Comparison of ENCODE assay signal across 16 cellular contexts in the genomic region with DNA sequence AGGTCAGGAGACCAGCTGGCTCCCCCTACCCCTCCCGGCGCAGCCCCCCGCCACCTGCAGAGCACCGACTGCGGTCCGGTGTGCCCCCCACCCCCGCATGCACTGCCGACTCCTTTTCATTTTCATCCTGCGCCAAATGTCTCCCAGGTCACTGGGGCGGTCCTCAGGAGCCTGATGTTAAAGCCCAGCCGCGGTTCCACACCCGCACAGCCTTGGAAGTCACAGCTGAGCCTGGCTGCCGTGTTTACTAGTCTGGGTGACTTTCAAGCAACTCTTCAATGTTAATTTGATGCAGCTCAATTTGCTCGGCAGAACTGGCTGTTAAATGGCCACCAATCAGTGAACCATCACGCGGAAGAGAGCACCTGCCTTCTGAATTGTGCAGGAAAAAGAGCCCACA. TPM values are rescaled to one million over a fixed set of nuclear protein-coding genes. Genes with fewer than 3 reads are reported as not detected.
DNase-seq lines count a peak whose midpoint lies in the region; ATAC-seq and TF ChIP-seq lines count a peak whose summit lies in the region.
"Had no signal": no experiment of that assay in that cellular context is flagged by ENCODE, and none has a peak within 500 bp of the region (broad histone marks: within the 10 kb centered on the region; RNA-seq: fewer than 3 reads in every experiment).

No MANE protein-coding gene starts in this region.

- no peak overlapping the region for H3K4me3 Mint-ChIP-seq in brain
- no peak overlapping the region for H3K4me3 Mint-ChIP-seq in stimulated activated memory B cell treated with anti-CD40 and anti-IgM and Interleukin-4, amounts not matched to agents 10 μg/mL and 1 μg/mL and 100 μg/mL, for 72 hours
- H3K4me3 Mint-ChIP-seq: CD4-positive, alpha-beta memory T cell; HFFc6 had no signal

- TF ChIP-seq POLR2A in spleen (IDR thresholded peaks at IDR 0.05): no peak

- H3K4me3 ChIP-seq in spleen: no peak overlapping the region
- H3K4me3 ChIP-seq: A549, GM12878 had no signal

- no peaks in the 10 kb centered on the region for H3K9me3 ChIP-seq in spleen
- H3K9me3 ChIP-seq: A549, BE2C had no signal

- DNase-seq in NCI-H2227 (lab: John Stamatoyannopoulos, UW; ENCODE audit: unreplicated experiment): peak; percentile 50
- DNase-seq in left kidney (ENCODE audit: low read depth, low spot score): peak; percentile 64
- peak; percentile 61 for DNase-seq in spleen
- DNase-seq in activated naive CD4-positive, alpha-beta T cell treated with anti-CD3 and anti-CD28 coated beads, Interleukin-2, amount 50 U/mL, for 72 hours (ENCODE audit: low spot score in 2 of 2): no peak
- DNase-seq: BE2C; CD4-positive, alpha-beta memory T cell; DMS79; HCEC 1CT; HFFc6 had no signal

- H3K27me3 ChIP-seq in spleen (replicated peaks in 1 of 7): no peaks in the 10 kb centered on the region
- H3K27me3 ChIP-seq: BE2C had no signal

- H3K36me3 Mint-ChIP-seq in brain: peaks cover 32% of the 10 kb centered on the region
- peaks cover 4 to 11% of the 10 kb centered on the region in 2 donors for H3K36me3 Mint-ChIP-seq in activated naive CD4-positive, alpha-beta T cell treated with anti-CD3 and anti-CD28 coated beads, Interleukin-2, amount 50 U/mL, for 72 hours
- H3K36me3 Mint-ChIP-seq in stimulated activated memory B cell treated with anti-CD40 and anti-IgM and Interleukin-4, amounts not matched to agents 10 μg/mL and 1 μg/mL and 100 μg/mL, for 72 hours: peaks cover 28% of the 10 kb centered on the region

- intact Hi-C loops in spleen (cut with DNase I; ENCODE audit: low total_unique reads): no loop called here

- peaks cover 0 to 77% (median 33%) of the 10 kb centered on the region in 6 donors for H3K36me3 ChIP-seq in spleen

- H3K27ac Mint-ChIP-seq in brain: peak overlapping the region; percentile 36 to 93 (median 56)
- H3K27ac Mint-ChIP-seq in activated naive CD4-positive, alpha-beta T cell treated with anti-CD3 and anti-CD28 coated beads, Interleukin-2, amount 50 U/mL, for 72 hours: peak overlapping the region in 1 of 2 donors; percentile 44
- no peak overlapping the region for H3K27ac Mint-ChIP-seq in stimulated activated memory B cell treated with anti-CD40 and anti-IgM and Interleukin-4, amounts not matched to agents 10 μg/mL and 1 μg/mL and 100 μg/mL, for 72 hours
- H3K27ac Mint-ChIP-seq: HFFc6 had no signal

- H3K9me3 Mint-ChIP-seq in brain: no peaks in the 10 kb centered on the region
- no peaks in the 10 kb centered on the region for H3K9me3 Mint-ChIP-seq in activated naive CD4-positive, alpha-beta T cell treated with anti-CD3 and anti-CD28 coated beads, Interleukin-2, amount 50 U/mL, for 72 hours
- H3K9me3 Mint-ChIP-seq in stimulated activated memory B cell treated with anti-CD40 and anti-IgM and Interleukin-4, amounts not matched to agents 10 μg/mL and 1 μg/mL and 100 μg/mL, for 72 hours: no peaks in the 10 kb centered on the region
- H3K9me3 Mint-ChIP-seq: CD4-positive, alpha-beta memory T cell; HFFc6 had no signal

- H3K27me3 Mint-ChIP-seq in brain: no peaks in the 10 kb centered on the region
- H3K27me3 Mint-ChIP-seq in stimulated activated memory B cell treated with anti-CD40 and anti-IgM and Interleukin-4, amounts not matched to agents 10 μg/mL and 1 μg/mL and 100 μg/mL, for 72 hours: no peaks in the 10 kb centered on the region
- H3K27me3 Mint-ChIP-seq: CD4-positive, alpha-beta memory T cell had no signal

- no peak overlapping the region for H3K27ac ChIP-seq in spleen
- H3K27ac ChIP-seq: A549, C4-2B had no signal

- H3K4me1 ChIP-seq in spleen: peaks cover 0 to 12% (median 3%) of the 10 kb centered on the region in 6 donors
- H3K4me1 ChIP-seq: A549, BE2C had no signal

- H3K4me1 Mint-ChIP-seq in brain: peaks cover 27% of the 10 kb centered on the region
- no peaks in the 10 kb centered on the region for H3K4me1 Mint-ChIP-seq in stimulated activated memory B cell treated with anti-CD40 and anti-IgM and Interleukin-4, amounts not matched to agents 10 μg/mL and 1 μg/mL and 100 μg/mL, for 72 hours

- ATAC-seq in activated naive CD4-positive, alpha-beta T cell treated with anti-CD3 and anti-CD28 coated beads, Interleukin-2, amount 50 U/mL, for 72 hours: no peak
- no peak for ATAC-seq in stimulated activated memory B cell treated with anti-CD40 and anti-IgM and Interleukin-4, amounts not matched to agents 10 μg/mL and 1 μg/mL and 100 μg/mL, for 72 hours
- no peak for ATAC-seq in HG03521 (IDR thresholded peaks at IDR 0.05; ENCODE audit: unreplicated experiment)
- ATAC-seq: A549, GM12878, HepG2 had no signal

- 90 to 94% (median 93%) methylated on average over 17 of the region's 17 CpGs for WGBS in spleen, 5 donors

- TF ChIP-seq CTCF in brain (conservative IDR thresholded peaks at IDR 0.05) (no peak), spleen (IDR thresholded peaks at IDR 0.05 in 8 of 11, conservative IDR thresholded peaks at IDR 0.05 in 3 of 11) (no peak)

RNA-seq across cellular contexts. Expression of a gene that starts 27.2 kb away (rescaled TPM):
- 28.1 TPM for polyA plus RNA-seq in brain (ENCODE audit: insufficient read depth, low read depth, low replicate concordance)
- total RNA-seq in spleen: 10 to 100 TPM; 13.0 to 27.1 (median 15.5) TPM
- polyA plus RNA-seq in spleen: 10 to 100 TPM; 21.5 to 29.1 (median 24.0) TPM
- total RNA-seq in activated naive CD4-positive, alpha-beta T cell treated with anti-CD3 and anti-CD28 coated beads, Interleukin-2, amount 50 U/mL, for 72 hours: 10 to 100 TPM; 20.2 to 52.6 TPM

RNA-seq across cellular contexts. Expression of a gene that starts 38.4 kb away (rescaled TPM):
- 31.7 TPM for polyA plus RNA-seq in brain (ENCODE audit: insufficient read depth, low read depth, low replicate concordance)
- 10 to 100 TPM in 4 of 7 donors, 1 to 10 TPM in 3; 6.6 to 14.0 (median 10.5) TPM for total RNA-seq in spleen
- 1 to 10 TPM; 3.4 to 6.0 (median 4.4) TPM for polyA plus RNA-seq in spleen
- 10 to 100 TPM; 15.5 to 33.4 TPM for total RNA-seq in activated naive CD4-positive, alpha-beta T cell treated with anti-CD3 and anti-CD28 coated beads, Interleukin-2, amount 50 U/mL, for 72 hours

RNA-seq across cellular contexts. Expression of a gene that starts 49.2 kb away (rescaled TPM):
- polyA plus RNA-seq in brain (ENCODE audit: insufficient read depth, low read depth, low replicate concordance) (22.0 TPM), spleen (10 to 100 TPM in 1 of 3 donors, 1 to 10 TPM in 2; 5.0 to 12.0 (median 6.2) TPM)
- 10 to 100 TPM; 18.5 to 41.5 (median 29.4) TPM for total RNA-seq in spleen
- 10 to 100 TPM; 22.9 to 38.9 TPM for total RNA-seq in activated naive CD4-positive, alpha-beta T cell treated with anti-CD3 and anti-CD28 coated beads, Interleukin-2, amount 50 U/mL, for 72 hours

RNA-seq across cellular contexts. Expression of a gene that starts 49.7 kb away (rescaled TPM):
- polyA plus RNA-seq in brain (ENCODE audit: insufficient read depth, low read depth, low replicate concordance): 44.8 TPM
- 10 to 100 TPM; 40.8 to 66.9 (median 58.0) TPM for total RNA-seq in spleen
- 10 to 100 TPM; 13.3 to 31.1 (median 27.9) TPM for polyA plus RNA-seq in spleen
- total RNA-seq in activated naive CD4-positive, alpha-beta T cell treated with anti-CD3 and anti-CD28 coated beads, Interleukin-2, amount 50 U/mL, for 72 hours: 10 to 100 TPM; 23.4 to 61.3 TPM

Comparison
In these comparisons a context has a peak if more than half of its experiments do, and no peak if none do; other contexts are left out.
1. DNase-seq: peak in NCI-H2227 (single experiment), left kidney (single experiment) and spleen (single experiment); none in activated naive CD4-positive, alpha-beta T cell treated with anti-CD3 and anti-CD28 coated beads, Interleukin-2, amount 50 U/mL, for 72 hours (0 of 2).